ENCODE assay signal across 8 cellular contexts in the genomic region with DNA sequence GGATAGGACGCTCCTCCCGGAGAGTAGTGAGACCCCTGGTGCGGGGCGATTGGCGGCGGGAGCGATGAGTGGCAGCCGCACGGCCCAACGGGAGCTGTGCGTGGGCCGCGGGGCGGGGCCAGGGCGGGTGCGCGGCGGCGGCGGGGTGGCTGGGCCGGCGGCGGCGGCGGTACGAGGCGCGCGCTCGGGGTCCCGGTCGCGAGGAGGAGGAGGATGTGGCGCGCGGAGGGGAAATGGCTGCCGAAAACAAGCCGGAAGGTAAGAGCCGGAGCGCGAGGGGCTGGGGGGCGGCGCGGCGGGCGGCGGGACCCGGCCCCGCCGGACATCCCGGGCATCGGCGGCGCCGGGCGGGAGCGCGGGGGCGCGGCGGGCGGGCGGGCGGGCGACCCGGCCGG. TPM values are rescaled to one million over a fixed set of nuclear protein-coding genes. Genes with fewer than 3 reads are reported as not detected.
DNase-seq lines count a peak whose midpoint lies in the region; ATAC-seq, FAIRE-seq and TF ChIP-seq lines count a peak whose summit lies in the region.

A gene with protein sequence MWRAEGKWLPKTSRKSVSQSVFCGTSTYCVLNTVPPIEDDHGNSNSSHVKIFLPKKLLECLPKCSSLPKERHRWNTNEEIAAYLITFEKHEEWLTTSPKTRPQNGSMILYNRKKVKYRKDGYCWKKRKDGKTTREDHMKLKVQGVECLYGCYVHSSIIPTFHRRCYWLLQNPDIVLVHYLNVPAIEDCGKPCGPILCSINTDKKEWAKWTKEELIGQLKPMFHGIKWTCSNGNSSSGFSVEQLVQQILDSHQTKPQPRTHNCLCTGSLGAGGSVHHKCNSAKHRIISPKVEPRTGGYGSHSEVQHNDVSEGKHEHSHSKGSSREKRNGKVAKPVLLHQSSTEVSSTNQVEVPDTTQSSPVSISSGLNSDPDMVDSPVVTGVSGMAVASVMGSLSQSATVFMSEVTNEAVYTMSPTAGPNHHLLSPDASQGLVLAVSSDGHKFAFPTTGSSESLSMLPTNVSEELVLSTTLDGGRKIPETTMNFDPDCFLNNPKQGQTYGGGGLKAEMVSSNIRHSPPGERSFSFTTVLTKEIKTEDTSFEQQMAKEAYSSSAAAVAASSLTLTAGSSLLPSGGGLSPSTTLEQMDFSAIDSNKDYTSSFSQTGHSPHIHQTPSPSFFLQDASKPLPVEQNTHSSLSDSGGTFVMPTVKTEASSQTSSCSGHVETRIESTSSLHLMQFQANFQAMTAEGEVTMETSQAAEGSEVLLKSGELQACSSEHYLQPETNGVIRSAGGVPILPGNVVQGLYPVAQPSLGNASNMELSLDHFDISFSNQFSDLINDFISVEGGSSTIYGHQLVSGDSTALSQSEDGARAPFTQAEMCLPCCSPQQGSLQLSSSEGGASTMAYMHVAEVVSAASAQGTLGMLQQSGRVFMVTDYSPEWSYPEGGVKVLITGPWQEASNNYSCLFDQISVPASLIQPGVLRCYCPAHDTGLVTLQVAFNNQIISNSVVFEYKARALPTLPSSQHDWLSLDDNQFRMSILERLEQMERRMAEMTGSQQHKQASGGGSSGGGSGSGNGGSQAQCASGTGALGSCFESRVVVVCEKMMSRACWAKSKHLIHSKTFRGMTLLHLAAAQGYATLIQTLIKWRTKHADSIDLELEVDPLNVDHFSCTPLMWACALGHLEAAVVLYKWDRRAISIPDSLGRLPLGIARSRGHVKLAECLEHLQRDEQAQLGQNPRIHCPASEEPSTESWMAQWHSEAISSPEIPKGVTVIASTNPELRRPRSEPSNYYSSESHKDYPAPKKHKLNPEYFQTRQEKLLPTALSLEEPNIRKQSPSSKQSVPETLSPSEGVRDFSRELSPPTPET (N-terminal part only) (plus strand): TSS at position 137 of the 395 bp plus-strand sequence. CDS start 77 bp downstream, at position 214.

- H3K4me3 ChIP-seq in fibroblast of villous mesenchyme (ENCODE audit: low read depth, low read length) (peak within 1 kb of the TSS; percentile 77), pancreas (peak within 1 kb of the TSS; percentile 77 to 95 (median 92))

- peak within 1 kb of the TSS; percentile 96 for H3K27ac Mint-ChIP-seq in T-helper 2 cell treated with Interferon-gamma antibody and Interleukin-4, amounts not matched to agents 5 μg/mL and 100 μg/mL, for 36 hours

- in situ Hi-C loops in G401 (cut with HindIII; ENCODE audit: low sequenced_read_pairs), result loop anchor here (10.0 kb wide), 1 partner anchor 61 kb away; no protein-coding TSS in a partner anchor

- ATAC-seq in HG02759 (IDR thresholded peaks at IDR 0.05; ENCODE audit: unreplicated experiment) (peak; percentile 74), pancreas (no peak)

- TF ChIP-seq CTCF in fibroblast of villous mesenchyme (IDR thresholded peaks at IDR 0.05; ENCODE audit: insufficient read depth, low read depth, low read length) (no peak), pancreas (IDR thresholded peaks at IDR 0.05) (no peak)

- FAIRE-seq in pancreas (lab: Jason Lieb, UNC), result no peak

- WGBS in pancreas, 2 donors, result 0 to 1% methylated on average over 17 to 64 of the region's 67 CpGs

- H3K4me3 Mint-ChIP-seq in T-helper 2 cell treated with Interferon-gamma antibody and Interleukin-4, amounts not matched to agents 5 μg/mL and 100 μg/mL, for 36 hours, result peak within 1 kb of the TSS; percentile 87

- peaks cover 32% of the 10 kb centered on the region for H3K4me1 Mint-ChIP-seq in T-helper 2 cell treated with Interferon-gamma antibody and Interleukin-4, amounts not matched to agents 5 μg/mL and 100 μg/mL, for 36 hours (ENCODE audit: low read depth)

- H3K4me1 ChIP-seq in pancreas, result peaks cover 4 to 10% (median 4%) of the 10 kb centered on the region in 3 donors

- peak within 1 kb of the TSS; percentile 97 to 99 (median 98) for H3K27ac ChIP-seq in pancreas

- intact Hi-C loops in pancreas (cut with DNase I), result no loop called here

- H3K9me3 Mint-ChIP-seq in T-helper 2 cell treated with Interferon-gamma antibody and Interleukin-4, amounts not matched to agents 5 μg/mL and 100 μg/mL, for 36 hours, result no peaks in the 10 kb centered on the region

- H3K36me3 Mint-ChIP-seq in T-helper 2 cell treated with Interferon-gamma antibody and Interleukin-4, amounts not matched to agents 5 μg/mL and 100 μg/mL, for 36 hours (ENCODE audit: low read depth), result peaks cover 2% of the 10 kb centered on the region

- no peaks in the 10 kb centered on the region for H3K36me3 ChIP-seq in pancreas

- peaks cover 10% of the 10 kb centered on the region for H3K27me3 Mint-ChIP-seq in T-helper 2 cell treated with Interferon-gamma antibody and Interleukin-4, amounts not matched to agents 5 μg/mL and 100 μg/mL, for 36 hours (ENCODE audit: low read depth)

- no peaks in the 10 kb centered on the region for H3K27me3 ChIP-seq in pancreas

- H3K9me3 ChIP-seq in pancreas, result no peaks in the 10 kb centered on the region

- DNase-seq in G401 (ENCODE audit: low spot score) (no peak), fibroblast of villous mesenchyme (ENCODE audit: low read depth) (no peak), pancreas (peak in 1 of 6 donors; percentile 97), KG1 (lab: John Stamatoyannopoulos, UW) (no peak), NCI-H2029 (lab: John Stamatoyannopoulos, UW) (no peak), NCI-H1105 (lab: John Stamatoyannopoulos, UW) (no peak)
- DNase-seq in T-helper 2 cell treated with Interferon-gamma antibody and Interleukin-4, amounts not matched to agents 5 μg/mL and 100 μg/mL, for 36 hours (ENCODE audit: low spot score), result peak; percentile 99

RNA-seq across cellular contexts. Expression of the gene that starts here (rescaled TPM):
- 137 and 261 TPM in 2 replicates for total RNA-seq in G401 (2014; rRNA removed; shearing (Covaris generic))
- total RNA-seq in fibroblast of villous mesenchyme (47.4 and 56.1 TPM in 2 replicates), pancreas (10 to 100 TPM; 13.0 to 39.8 (median 20.8) TPM)
- 10 to 100 TPM; 47.9 to 54.2 TPM for polyA plus RNA-seq in pancreas
